Comparison of ENCODE assay signal across 12 cellular contexts in genomic region chr19:18494267-18494607, GRCh38. TPM values are rescaled to one million over a fixed set of nuclear protein-coding genes. Genes with fewer than 3 reads are reported as not detected.
DNase-seq lines count a peak whose midpoint lies in the region; ATAC-seq and TF ChIP-seq lines count a peak whose summit lies in the region.
"Had no signal": no experiment of that assay in that cellular context is flagged by ENCODE, and none has a peak within 500 bp of the region (broad histone marks: within the 10 kb centered on the region; RNA-seq: fewer than 3 reads in every experiment).

No MANE protein-coding gene starts in this region.

- no peak overlapping the region for H3K4me3 ChIP-seq in right atrium auricular region
- H3K4me3 ChIP-seq in suprapubic skin: no peak overlapping the region

- TF ChIP-seq EP300 in suprapubic skin (IDR thresholded peaks at IDR 0.05): no peak

- intact Hi-C loops in activated naive CD4-positive, alpha-beta T cell treated with anti-CD3 and anti-CD28 coated beads for 36 hours (cut with micrococcal nuclease): no loop called here
- intact Hi-C loops in activated CD8-positive, alpha-beta T cell treated with anti-CD3 and anti-CD28 coated beads for 36 hours (cut with micrococcal nuclease): no loop called here

- no peaks in the 10 kb centered on the region for H3K9me3 Mint-ChIP-seq in activated naive CD4-positive, alpha-beta T cell treated with anti-CD3 and anti-CD28 coated beads for 36 hours
- no peaks in the 10 kb centered on the region for H3K9me3 Mint-ChIP-seq in activated CD8-positive, alpha-beta T cell treated with anti-CD3 and anti-CD28 coated beads for 36 hours
- H3K9me3 Mint-ChIP-seq: dendritic cell treated with granulocyte-macrophage colony-stimulating factor and Interleukin-4, amounts not matched to agents 40 ng/mL and 50 ng/mL, for 4 days had no signal

- TF ChIP-seq CTCF in activated CD8-positive, alpha-beta T cell treated with anti-CD3 and anti-CD28 coated beads for 36 hours (IDR thresholded peaks at IDR 0.05): no peak
- TF ChIP-seq CTCF in right atrium auricular region (IDR thresholded peaks at IDR 0.05): no peak
- TF ChIP-seq CTCF in suprapubic skin (IDR thresholded peaks at IDR 0.05): no peak

- no peak overlapping the region for H3K4me3 Mint-ChIP-seq in activated naive CD4-positive, alpha-beta T cell treated with anti-CD3 and anti-CD28 coated beads for 36 hours
- H3K4me3 Mint-ChIP-seq in activated CD8-positive, alpha-beta T cell treated with anti-CD3 and anti-CD28 coated beads for 36 hours: no peak overlapping the region
- H3K4me3 Mint-ChIP-seq: dendritic cell treated with granulocyte-macrophage colony-stimulating factor and Interleukin-4, amounts not matched to agents 40 ng/mL and 50 ng/mL, for 4 days had no signal

- peak; percentile 21 for DNase-seq in activated naive CD4-positive, alpha-beta T cell treated with anti-CD3 and anti-CD28 coated beads for 36 hours
- DNase-seq in activated naive CD4-positive, alpha-beta T cell (lab: John Stamatoyannopoulos, UW): no peak
- DNase-seq in activated CD8-positive, alpha-beta T cell treated with anti-CD3 and anti-CD28 coated beads for 36 hours: no peak
- no peak for DNase-seq in right atrium auricular region (ENCODE audit: low spot score)
- no peak for DNase-seq in suprapubic skin (ENCODE audit: low spot score in 2 of 2)
- no peak for DNase-seq in SIG-M5 (lab: John Stamatoyannopoulos, UW)
- DNase-seq: GDM1, NCI-H2029 treated with DMSO at 0.1 percent for 48 hours, T-helper 9 cell had no signal

- H3K4me1 ChIP-seq in right atrium auricular region: peaks cover 0 to 96% of the 10 kb centered on the region in 2 donors
- peaks cover 55% of the 10 kb centered on the region for H3K4me1 ChIP-seq in suprapubic skin

- H3K36me3 ChIP-seq in right atrium auricular region (no peaks in the 10 kb centered on the region), suprapubic skin (no peaks in the 10 kb centered on the region)

- H3K27ac ChIP-seq in right atrium auricular region: peak overlapping the region; percentile 78 to 86
- peak overlapping the region; percentile 7 for H3K27ac ChIP-seq in suprapubic skin

- POLR2A ChIA-PET in activated CD8-positive, alpha-beta T cell treated with anti-CD3 and anti-CD28 coated beads for 36 hours (lab: Charles Lee): interaction anchor here (1.3 kb wide), 1 partner anchor 10 kb away, joined by 4 read pairs; no protein-coding TSS in a partner anchor

- TF ChIP-seq POLR2A in suprapubic skin (IDR thresholded peaks at IDR 0.05): no peak

- no peak for ATAC-seq in activated CD8-positive, alpha-beta T cell treated with anti-CD3 and anti-CD28 coated beads for 36 hours
- ATAC-seq in SK-N-SH treated with all-trans-retinoic acid at 6 μM for 48 hours (no peak), GM21576 (IDR thresholded peaks at IDR 0.05; ENCODE audit: unreplicated experiment) (no peak)

- H3K27me3 Mint-ChIP-seq in activated naive CD4-positive, alpha-beta T cell treated with anti-CD3 and anti-CD28 coated beads for 36 hours (ENCODE audit: low read depth): no peaks in the 10 kb centered on the region
- no peaks in the 10 kb centered on the region for H3K27me3 Mint-ChIP-seq in activated CD8-positive, alpha-beta T cell treated with anti-CD3 and anti-CD28 coated beads for 36 hours
- H3K27me3 Mint-ChIP-seq: dendritic cell treated with granulocyte-macrophage colony-stimulating factor and Interleukin-4, amounts not matched to agents 40 ng/mL and 50 ng/mL, for 4 days had no signal

- 47% methylated on average over 7 of the region's 7 CpGs for WGBS in suprapubic skin

- peaks cover 2% of the 10 kb centered on the region for H3K36me3 Mint-ChIP-seq in activated naive CD4-positive, alpha-beta T cell treated with anti-CD3 and anti-CD28 coated beads for 36 hours (ENCODE audit: low read depth)
- H3K36me3 Mint-ChIP-seq in activated CD8-positive, alpha-beta T cell treated with anti-CD3 and anti-CD28 coated beads for 36 hours (ENCODE audit: low read depth): no peaks in the 10 kb centered on the region

- H3K9me3 ChIP-seq in right atrium auricular region (no peaks in the 10 kb centered on the region), suprapubic skin (no peaks in the 10 kb centered on the region)

- peaks cover 55% of the 10 kb centered on the region for H3K4me1 Mint-ChIP-seq in activated naive CD4-positive, alpha-beta T cell treated with anti-CD3 and anti-CD28 coated beads for 36 hours (ENCODE audit: low read depth)
- peaks cover 57% of the 10 kb centered on the region for H3K4me1 Mint-ChIP-seq in activated CD8-positive, alpha-beta T cell treated with anti-CD3 and anti-CD28 coated beads for 36 hours (ENCODE audit: low read depth)

- CTCF ChIA-PET in activated naive CD4-positive, alpha-beta T cell treated with anti-CD3 and anti-CD28 coated beads for 36 hours (lab: Charles Lee): interaction anchor here (1.0 to 1.5 kb wide), 2 partner anchors 33 to 106 kb away, joined by 4 read pairs; no protein-coding TSS in a partner anchor
- CTCF ChIA-PET in activated CD8-positive, alpha-beta T cell treated with anti-CD3 and anti-CD28 coated beads for 36 hours (lab: Charles Lee): interaction anchor here (1.5 to 2.8 kb wide), 2 partner anchors 26 to 95 kb away, joined by 4 to 10 read pairs; partner anchors contain the start of gene REX1BD

- H3K27ac Mint-ChIP-seq in activated naive CD4-positive, alpha-beta T cell treated with anti-CD3 and anti-CD28 coated beads for 36 hours: peak overlapping the region; percentile 29
- H3K27ac Mint-ChIP-seq in activated CD8-positive, alpha-beta T cell treated with anti-CD3 and anti-CD28 coated beads for 36 hours: peak overlapping the region; percentile 83
- H3K27ac Mint-ChIP-seq: dendritic cell treated with granulocyte-macrophage colony-stimulating factor and Interleukin-4, amounts not matched to agents 40 ng/mL and 50 ng/mL, for 4 days had no signal

- H3K27me3 ChIP-seq in right atrium auricular region: no peaks in the 10 kb centered on the region
- no peaks in the 10 kb centered on the region for H3K27me3 ChIP-seq in suprapubic skin

TF ChIP-seq in SK-N-SH treated with all-trans-retinoic acid at 6 μM for 48 hours, 23 proteins besides CTCF, POLR2A, EP300 and RAD21:
- TF ChIP-seq ZNF8 (CRISPR knock-in tag; IDR thresholded peaks at IDR 0.05) (no peak), CREB5 (CRISPR knock-in tag; IDR thresholded peaks at IDR 0.05; ENCODE audit: low read depth) (no peak), ZNF565 (CRISPR knock-in tag; conservative IDR thresholded peaks at IDR 0.05; ENCODE audit: low read depth) (no peak), PPARA (CRISPR knock-in tag; IDR thresholded peaks at IDR 0.05; ENCODE audit: borderline replicate concordance) (no peak)

RNA-seq across cellular contexts. Expression of gene ELL, which starts 27.6 kb away (rescaled TPM):
- 10 to 100 TPM; 14.1 TPM for total RNA-seq in activated naive CD4-positive, alpha-beta T cell treated with anti-CD3 and anti-CD28 coated beads for 36 hours
- total RNA-seq in activated CD8-positive, alpha-beta T cell treated with anti-CD3 and anti-CD28 coated beads for 36 hours: 10 to 100 TPM; 20.1 to 21.9 TPM
- 10 to 100 TPM; 12.4 to 17.5 TPM for total RNA-seq in right atrium auricular region
- total RNA-seq in suprapubic skin: 10 to 100 TPM; 27.0 to 59.5 (median 36.9) TPM

RNA-seq across cellular contexts. Expression of gene FKBP8, which starts 49.1 kb away (rescaled TPM):
- 100 to 1,000 TPM; 161 to 163 TPM for total RNA-seq in activated naive CD4-positive, alpha-beta T cell treated with anti-CD3 and anti-CD28 coated beads for 36 hours
- total RNA-seq in activated CD8-positive, alpha-beta T cell treated with anti-CD3 and anti-CD28 coated beads for 36 hours: 100 to 1,000 TPM; 216 to 220 TPM
- 100 to 1,000 TPM; 192 to 345 TPM for total RNA-seq in right atrium auricular region
- total RNA-seq in suprapubic skin: 100 to 1,000 TPM; 194 to 217 (median 203) TPM

RNA-seq across cellular contexts. Expression of gene ISYNA1, which starts 56.3 kb away (rescaled TPM):
- total RNA-seq in activated naive CD4-positive, alpha-beta T cell treated with anti-CD3 and anti-CD28 coated beads for 36 hours: 10 to 100 TPM; 12.3 to 14.3 TPM
- total RNA-seq in activated CD8-positive, alpha-beta T cell treated with anti-CD3 and anti-CD28 coated beads for 36 hours: 10 to 100 TPM; 48.6 to 54.9 TPM
- total RNA-seq in right atrium auricular region (10 to 100 TPM; 24.1 to 49.4 TPM), suprapubic skin (10 to 100 TPM in 3 of 4 donors, 1 to 10 TPM in 1; 7.9 to 27.6 (median 21.0) TPM)
